Comparison of ENCODE assay signal across 9 cellular contexts in the genomic region with DNA sequence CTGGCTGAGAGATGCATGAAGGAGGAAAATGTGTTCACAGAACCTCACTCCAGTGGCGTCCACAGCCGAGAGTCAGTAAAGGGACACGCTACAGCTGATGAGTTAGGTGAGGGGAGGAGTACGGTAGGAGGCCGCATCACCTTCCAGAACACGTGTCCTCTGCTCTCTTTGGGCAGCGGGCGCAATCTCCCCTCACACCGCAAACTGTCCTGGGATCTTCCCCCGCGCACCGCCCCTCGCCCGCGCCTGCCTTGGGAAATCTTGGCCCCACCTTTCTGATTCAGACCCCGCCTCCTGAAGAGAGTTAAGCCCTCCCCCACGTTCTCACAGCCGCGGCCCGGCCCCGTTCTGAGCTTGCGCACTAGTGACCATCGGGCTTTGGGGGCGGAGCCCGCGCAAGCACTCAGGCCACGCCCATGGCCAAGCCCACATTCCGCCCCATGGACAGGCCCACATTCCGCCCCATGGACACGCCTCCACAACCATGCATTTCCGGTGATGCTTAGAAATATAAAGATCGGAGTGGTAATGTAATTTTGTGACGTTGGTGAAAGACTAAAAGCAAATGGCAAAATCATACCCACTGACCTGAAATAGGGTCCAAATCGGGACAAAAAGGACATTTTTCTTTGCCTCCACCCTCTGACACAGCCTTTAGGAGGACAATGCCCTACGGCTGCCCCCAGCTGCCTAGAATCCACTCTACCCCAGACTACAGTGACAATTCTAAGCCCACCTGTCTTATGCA. TPM values are rescaled to one million over a fixed set of nuclear protein-coding genes. Genes with fewer than 3 reads are reported as not detected.
A peak's percentile ranks its signal among the peaks of the same experiment; 100 is the strongest.
DNase-seq lines count a peak whose midpoint lies in the region; ATAC-seq, FAIRE-seq and TF ChIP-seq lines count a peak whose summit lies in the region.
"Had no signal": no experiment of that assay in that cellular context is flagged by ENCODE, and none has a peak within 500 bp of the region (broad histone marks: within the 10 kb centered on the region; RNA-seq: fewer than 3 reads in every experiment).

No MANE protein-coding gene starts in this region.

- no peaks in the 10 kb centered on the region for H3K9me3 ChIP-seq in small intestine (ENCODE audit: control insufficient read depth, low read depth)

- no peaks in the 10 kb centered on the region for H3K9me3 Mint-ChIP-seq in WTC11

- TF ChIP-seq CTCF in WTC11 (IDR thresholded peaks at IDR 0.05) (no peak), cardiac fibroblast (IDR thresholded peaks at IDR 0.05; ENCODE audit: low read depth, low read length) (no peak)

- DNase-seq in 8988T (peak; percentile 31), NCI-H2196 (lab: John Stamatoyannopoulos, UW; ENCODE audit: unreplicated experiment) (peak; percentile 88), WTC11 (ENCODE audit: low spot score) (peak; percentile 88), cardiac fibroblast (ENCODE audit: low read depth in 2 of 2) (peak; percentile 88 to 92), iPS-NIHi7 (ENCODE audit: extremely low spot score) (peak; percentile 97), small intestine (peak; percentile 84)

- FAIRE-seq in small intestine (lab: Jason Lieb, UNC), result no peak
- FAIRE-seq: A204.1 had no signal

- POLR2A ChIA-PET in WTC11 (lab: Charles Lee), result interaction anchor here (0.6 to 1.2 kb wide), 3 partner anchors 18 to 123 kb away, joined by 3 to 5 read pairs (median 3); partner anchors contain the start of gene RTL8B

- H3K27ac Mint-ChIP-seq in WTC11, result peak overlapping the region; percentile 93

- H3K27ac ChIP-seq in small intestine (ENCODE audit: low read depth in 1 of 2, low read length in 1 of 2), result peak overlapping the region in 1 of 2 donors; percentile 55

- no peaks in the 10 kb centered on the region for H3K27me3 Mint-ChIP-seq in WTC11 (ENCODE audit: low read depth)

- no peaks in the 10 kb centered on the region for H3K36me3 ChIP-seq in small intestine (ENCODE audit: control insufficient read depth in 2 of 2, insufficient read depth in 2 of 2, low read length in 2 of 2)

- H3K27me3 ChIP-seq in small intestine (ENCODE audit: control insufficient read depth in 2 of 2, insufficient read depth in 2 of 2, low read length in 2 of 2), result no peaks in the 10 kb centered on the region

- 0 to 33% (median 8%) methylated on average over 33 to 35 of the region's 35 CpGs for WGBS in small intestine, 3 donors

- ATAC-seq in GM18867 (IDR thresholded peaks at IDR 0.05; ENCODE audit: unreplicated experiment) (peak; percentile 93), HG03108 (IDR thresholded peaks at IDR 0.05; ENCODE audit: unreplicated experiment) (peak; percentile 94), WTC11 (peak; percentile 95)

- H3K4me3 Mint-ChIP-seq in WTC11, result peak overlapping the region; percentile 71

- H3K4me3 ChIP-seq in cardiac fibroblast (replicated peaks in 1 of 2; ENCODE audit: low read depth in 2 of 2, low read length in 2 of 2) (peak overlapping the region; percentile 48 to 62), small intestine (ENCODE audit: low read depth in 1 of 2, low read length in 2 of 2) (peak overlapping the region in 1 of 2 donors; percentile 27)

- peaks cover 0 to 2% of the 10 kb centered on the region in 2 donors for H3K4me1 ChIP-seq in small intestine (ENCODE audit: control insufficient read depth in 2 of 2, insufficient read depth in 1 of 2, low read depth in 1 of 2, low read length in 1 of 2)

- CTCF ChIA-PET in WTC11 (lab: Charles Lee), result interaction anchor here (0.7 to 1.4 kb wide), 4 partner anchors 18 to 240 kb away, joined by 3 read pairs; partner anchors contain the start of genes RTL8A and RTL8B

- H3K36me3 Mint-ChIP-seq in WTC11, result no peaks in the 10 kb centered on the region

- peaks cover 12% of the 10 kb centered on the region for H3K4me1 Mint-ChIP-seq in WTC11

TF ChIP-seq in WTC11, 78 proteins besides CTCF, POLR2A, EP300 and RAD21:
- TF ChIP-seq TEAD1 (CRISPR knock-in tag; IDR thresholded peaks at IDR 0.05), result peak; percentile 29; the same call in 1 of the 2 replicates
- TF ChIP-seq ETV6 (CRISPR knock-in tag; IDR thresholded peaks at IDR 0.05), result no peak
- TF ChIP-seq ZMAT4 (CRISPR knock-in tag; IDR thresholded peaks at IDR 0.05), result no peak
- TF ChIP-seq SP1 (CRISPR knock-in tag; conservative IDR thresholded peaks at IDR 0.05), result peak; percentile 62; the same call in 1 of the 2 replicates
- TF ChIP-seq, protein P1, sequence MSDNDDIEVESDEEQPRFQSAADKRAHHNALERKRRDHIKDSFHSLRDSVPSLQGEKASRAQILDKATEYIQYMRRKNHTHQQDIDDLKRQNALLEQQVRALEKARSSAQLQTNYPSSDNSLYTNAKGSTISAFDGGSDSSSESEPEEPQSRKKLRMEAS (CRISPR knock-in tag; IDR thresholded peaks at IDR 0.05), result peak; percentile 73
- TF ChIP-seq E2F5 (CRISPR knock-in tag; IDR thresholded peaks at IDR 0.05), result no peak
- TF ChIP-seq, protein P2, sequence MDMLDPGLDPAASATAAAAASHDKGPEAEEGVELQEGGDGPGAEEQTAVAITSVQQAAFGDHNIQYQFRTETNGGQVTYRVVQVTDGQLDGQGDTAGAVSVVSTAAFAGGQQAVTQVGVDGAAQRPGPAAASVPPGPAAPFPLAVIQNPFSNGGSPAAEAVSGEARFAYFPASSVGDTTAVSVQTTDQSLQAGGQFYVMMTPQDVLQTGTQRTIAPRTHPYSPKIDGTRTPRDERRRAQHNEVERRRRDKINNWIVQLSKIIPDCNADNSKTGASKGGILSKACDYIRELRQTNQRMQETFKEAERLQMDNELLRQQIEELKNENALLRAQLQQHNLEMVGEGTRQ (CRISPR knock-in tag; IDR thresholded peaks at IDR 0.05), result peak; percentile 74
- peak; percentile 65; the same call in 1 of the 2 replicates for TF ChIP-seq USF1 (CRISPR knock-in tag; IDR thresholded peaks at IDR 0.05)

RNA-seq across cellular contexts. Expression of gene SMIM10, which starts 13.3 kb away (rescaled TPM):
- 1.3 to 1.8 TPM (median 1.5 TPM) in 3 replicates for total RNA-seq in WTC11 (2021)
- polyA plus RNA-seq in small intestine, result 1 to 10 TPM in 2 of 3 donors, not detected in 1; 2.7 to 5.8 TPM

RNA-seq across cellular contexts. Expression of gene RTL8B, which starts 18.3 kb away (rescaled TPM):
- total RNA-seq in WTC11 (2021), result 5.7 to 7.8 TPM (median 6.6 TPM) in 3 replicates
- polyA plus RNA-seq in small intestine, result 1 to 10 TPM in 2 of 3 donors, not detected in 1; 1.6 to 4.5 TPM

RNA-seq across cellular contexts. Expression of gene RTL8C, which starts 28.1 kb away (rescaled TPM):
- total RNA-seq in WTC11 (2021), result 63.9 to 68.4 TPM (median 65.4 TPM) in 3 replicates
- 10 to 100 TPM; 31.1 to 61.8 (median 36.9) TPM for polyA plus RNA-seq in small intestine

RNA-seq across cellular contexts. Expression of gene RTL8A, which starts 47.9 kb away (rescaled TPM):
- 38.1 to 49.5 TPM (median 43.1 TPM) in 3 replicates for total RNA-seq in WTC11 (2021)
- polyA plus RNA-seq in small intestine, result 10 to 100 TPM; 64.9 to 91.2 (median 83.5) TPM

Comparison
In these comparisons a context has a peak if more than half of its experiments do, and no peak if none do; other contexts are left out.
1. DNase-seq: peak in every context shown above with its lines; median percentile 97 in iPS-NIHi7; 90 in cardiac fibroblast; 88 in NCI-H2196; 88 in WTC11; 84 in small intestine; 31 in 8988T.